In genomic region chr13:32267836-32268439, GRCh38 we compare ENCODE assay signal across 8 cellular contexts. TPM values are rescaled to one million over a fixed set of nuclear protein-coding genes. Genes with fewer than 3 reads are reported as not detected.
A peak's percentile ranks its signal among the peaks of the same experiment; 100 is the strongest.
DNase-seq lines count a peak whose midpoint lies in the region; ATAC-seq and TF ChIP-seq lines count a peak whose summit lies in the region.

No MANE protein-coding gene starts in this region.

- TF ChIP-seq CTCF in heart right ventricle (IDR thresholded peaks at IDR 0.05) (peak; percentile 20 to 61 (median 47)), epithelial cell of proximal tubule (conservative IDR thresholded peaks at IDR 0.05; ENCODE audit: low read depth, low read length) (peak; percentile 84)

- H3K4me3 ChIP-seq in heart right ventricle (no peak overlapping the region), epithelial cell of proximal tubule (ENCODE audit: low read depth, low read length) (no peak overlapping the region)

- ATAC-seq in heart right ventricle (no peak), Right ventricle myocardium superior (ENCODE audit: poor library complexity) (no peak), HG03354 (IDR thresholded peaks at IDR 0.05; ENCODE audit: poor library complexity, severe bottlenecking, unreplicated experiment) (peak; percentile 66), HG02588 (IDR thresholded peaks at IDR 0.05; ENCODE audit: unreplicated experiment) (no peak), HG03025 (IDR thresholded peaks at IDR 0.05; ENCODE audit: low FRiP score, unreplicated experiment) (no peak)

- peaks cover 5 to 54% (median 33%) of the 10 kb centered on the region in 9 donors for H3K4me1 ChIP-seq in heart right ventricle

- H3K36me3 Mint-ChIP-seq in activated CD4-positive, alpha-beta T cell treated with anti-CD3 and anti-CD28 coated beads, Interleukin-2, amount 10 ng/mL, durations not matched to agents 24 days and 14 days (ENCODE audit: low read depth): peaks cover 5% of the 10 kb centered on the region

- H3K4me3 Mint-ChIP-seq in activated CD4-positive, alpha-beta T cell treated with anti-CD3 and anti-CD28 coated beads, Interleukin-2, amount 10 ng/mL, durations not matched to agents 24 days and 14 days: no peak overlapping the region

- H3K9me3 ChIP-seq in heart right ventricle: no peaks in the 10 kb centered on the region

- H3K27ac Mint-ChIP-seq in activated CD4-positive, alpha-beta T cell treated with anti-CD3 and anti-CD28 coated beads, Interleukin-2, amount 10 ng/mL, durations not matched to agents 24 days and 14 days: no peak overlapping the region

- no peaks in the 10 kb centered on the region for H3K27me3 ChIP-seq in heart right ventricle

- DNase-seq in heart right ventricle: no peak
- DNase-seq in Right ventricle myocardium superior: no peak
- peak; percentile 80 for DNase-seq in activated CD4-positive, alpha-beta T cell treated with anti-CD3 and anti-CD28 coated beads, Interleukin-2, amount 10 ng/mL, durations not matched to agents 24 days and 14 days
- no peak for DNase-seq in epithelial cell of proximal tubule (ENCODE audit: low read depth)
- DNase-seq in stimulated activated CD4-positive, alpha-beta T cell treated with anti-CD3 and anti-CD28 coated beads, Interleukin-15, amount 100 ng/mL, for 24 hours: peak; percentile 62

- peak overlapping the region in 1 of 10 donors; percentile 92 for H3K27ac ChIP-seq in heart right ventricle

- WGBS in heart right ventricle, 2 donors: 90 to 93% methylated on average over 7 of the region's 7 CpGs

- no peaks in the 10 kb centered on the region for H3K27me3 Mint-ChIP-seq in activated CD4-positive, alpha-beta T cell treated with anti-CD3 and anti-CD28 coated beads, Interleukin-2, amount 10 ng/mL, durations not matched to agents 24 days and 14 days

- intact Hi-C loops in heart right ventricle (cut with DNase I) (no loop called here), Right ventricle myocardium superior (cut with DNase I) (no loop called here)
- intact Hi-C loops in activated CD4-positive, alpha-beta T cell treated with anti-CD3 and anti-CD28 coated beads, Interleukin-2, amount 10 ng/mL, durations not matched to agents 24 days and 14 days (cut with micrococcal nuclease): loop anchor here (1.0 kb wide), 1 partner anchor 42 kb away; no protein-coding TSS in a partner anchor

- H3K36me3 ChIP-seq in heart right ventricle: peaks cover 5 to 99% (median 43%) of the 10 kb centered on the region in 9 donors

- H3K4me1 Mint-ChIP-seq in activated CD4-positive, alpha-beta T cell treated with anti-CD3 and anti-CD28 coated beads, Interleukin-2, amount 10 ng/mL, durations not matched to agents 24 days and 14 days: peaks cover 6% of the 10 kb centered on the region

- no peaks in the 10 kb centered on the region for H3K9me3 Mint-ChIP-seq in activated CD4-positive, alpha-beta T cell treated with anti-CD3 and anti-CD28 coated beads, Interleukin-2, amount 10 ng/mL, durations not matched to agents 24 days and 14 days

RNA-seq across cellular contexts. Expression of gene ZAR1L, which starts 47.2 kb away (rescaled TPM):
- total RNA-seq in heart right ventricle: not detected
- polyA plus RNA-seq in heart right ventricle: not detected
- total RNA-seq in Right ventricle myocardium superior: not detected
- total RNA-seq in activated CD4-positive, alpha-beta T cell treated with anti-CD3 and anti-CD28 coated beads, Interleukin-2, amount 10 ng/mL, durations not matched to agents 24 days and 14 days: 0.19 TPM in 1 of 2 replicates, not detected in the other
- total RNA-seq in epithelial cell of proximal tubule: not detected in 2 replicates

RNA-seq across cellular contexts. Expression of gene BRCA2, which starts 47.4 kb away (rescaled TPM):
- total RNA-seq in heart right ventricle: 1 to 10 TPM in 2 of 10 donors, under 1 TPM in 8; 0.12 to 2.3 (median 0.47) TPM
- polyA plus RNA-seq in heart right ventricle: under 1 TPM; 0.04 to 0.07 TPM
- 0.43 TPM for total RNA-seq in Right ventricle myocardium superior
- total RNA-seq in activated CD4-positive, alpha-beta T cell treated with anti-CD3 and anti-CD28 coated beads, Interleukin-2, amount 10 ng/mL, durations not matched to agents 24 days and 14 days: 23.1 and 24.7 TPM in 2 replicates
- 7.6 and 10.1 TPM in 2 replicates for total RNA-seq in epithelial cell of proximal tubule

Comparison
In these comparisons a context has a peak if more than half of its experiments do, and no peak if none do; other contexts are left out.
1. DNase-seq: peak in activated CD4-positive, alpha-beta T cell treated with anti-CD3 and anti-CD28 coated beads, Interleukin-2, amount 10 ng/mL, durations not matched to agents 24 days and 14 days (single experiment) and stimulated activated CD4-positive, alpha-beta T cell treated with anti-CD3 and anti-CD28 coated beads, Interleukin-15, amount 100 ng/mL, for 24 hours (single experiment); none in heart right ventricle (0 of 2), Right ventricle myocardium superior (single experiment) and epithelial cell of proximal tubule (single experiment).